In genomic region chr14:21093769-21094681, GRCh38 we compare ENCODE assay signal across 7 cellular contexts. TPM values are rescaled to one million over a fixed set of nuclear protein-coding genes. Genes with fewer than 3 reads are reported as not detected.
A peak's percentile ranks its signal among the peaks of the same experiment; 100 is the strongest.
DNase-seq lines count a peak whose midpoint lies in the region; ATAC-seq and TF ChIP-seq lines count a peak whose summit lies in the region.
"Had no signal": no experiment of that assay in that cellular context is flagged by ENCODE, and none has a peak within 500 bp of the region (broad histone marks: within the 10 kb centered on the region; RNA-seq: fewer than 3 reads in every experiment).

No MANE protein-coding gene starts in this region.

- H3K36me3 ChIP-seq in NT2/D1 (ENCODE audit: insufficient read depth, insufficient read length, low read length): peaks cover 44% of the 10 kb centered on the region

- H3K4me3 ChIP-seq in NT2/D1 (ENCODE audit: insufficient read length, low read depth): peak overlapping the region; percentile 29

- DNase-seq in GM10266 (ENCODE audit: extremely low spot score) (peak; percentile 29), NT2/D1 (ENCODE audit: low read depth, low spot score) (peak; percentile 94), kidney glomerular epithelial cell (lab: John Stamatoyannopoulos, UW) (peak; percentile 67), mesenteric fat pad (ENCODE audit: low spot score) (no peak)

- H3K27me3 ChIP-seq in NT2/D1 (ENCODE audit: insufficient read depth, insufficient read length): no peaks in the 10 kb centered on the region

- ATAC-seq in GM18517 (IDR thresholded peaks at IDR 0.05; ENCODE audit: unreplicated experiment): no peak
- no peak for ATAC-seq in HG02973 (IDR thresholded peaks at IDR 0.05; ENCODE audit: unreplicated experiment)

- no peaks in the 10 kb centered on the region; the same call in 1 of the 2 replicates for H3K9me3 ChIP-seq in NT2/D1 (ENCODE audit: insufficient read depth, low read length)

- peaks cover 9% of the 10 kb centered on the region for H3K4me1 ChIP-seq in NT2/D1 (ENCODE audit: insufficient read depth, insufficient read length)

- peak overlapping the region; percentile 72 for H3K9ac ChIP-seq in NT2/D1 (ENCODE audit: insufficient read length, low read depth)

- TF ChIP-seq CTCF in GM10266 (IDR thresholded peaks at IDR 0.05; ENCODE audit: control insufficient read depth, insufficient read depth, low read depth, missing control alignments): no peak

RNA-seq across cellular contexts. Expression of gene ZNF219, which starts 4.4 kb away (rescaled TPM):
- 80.6 TPM for total RNA-seq in mesenteric fat pad

RNA-seq across cellular contexts. Expression of gene TMEM253, which starts 6.8 kb away (rescaled TPM):
- 2.2 TPM for total RNA-seq in mesenteric fat pad

RNA-seq across cellular contexts. Expression of gene ARHGEF40, which starts 23.9 kb away (rescaled TPM):
- total RNA-seq in mesenteric fat pad: 81.1 TPM

RNA-seq across cellular contexts. Expression of gene RNASE8, which starts 36.4 kb away (rescaled TPM):
- not detected for total RNA-seq in mesenteric fat pad
- total RNA-seq: lower leg skin had no signal

RNA-seq across cellular contexts. Expression of gene RNASE7, which starts 51.9 kb away (rescaled TPM):
- 0.39 TPM for total RNA-seq in mesenteric fat pad
